8 cellular contexts compared by ENCODE assay signal in the genomic region with DNA sequence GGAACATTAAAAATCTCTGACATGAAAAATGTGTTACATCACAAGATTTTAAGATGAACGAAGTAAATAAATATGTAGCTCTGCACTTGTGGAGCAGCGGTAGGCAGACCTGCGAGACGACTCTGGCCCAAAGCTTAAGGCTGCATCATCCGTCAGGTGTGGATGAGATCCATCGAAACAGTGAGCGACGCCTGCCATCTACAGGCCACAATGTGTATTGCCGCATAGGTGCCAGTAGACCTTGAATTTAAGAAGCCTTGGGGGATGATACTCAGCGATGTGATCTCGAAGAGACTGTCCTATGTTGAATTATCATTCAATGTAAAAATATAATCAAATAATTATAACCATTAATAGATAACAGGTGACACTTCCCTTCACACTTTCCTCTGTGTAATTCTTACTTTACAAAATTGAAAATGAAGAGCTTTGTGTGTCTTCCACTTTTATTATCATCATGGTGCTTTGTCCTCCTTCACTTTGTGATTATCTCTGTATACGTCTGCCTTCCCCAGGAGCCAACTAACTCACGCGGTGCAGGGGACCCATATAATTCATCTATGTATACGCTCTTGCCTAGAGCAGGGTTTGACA.
DNase-seq lines count a peak whose midpoint lies in the region; ATAC-seq, FAIRE-seq and TF ChIP-seq lines count a peak whose summit lies in the region.

No MANE protein-coding gene starts in this region.

- no peak overlapping the region for H3K4me2 ChIP-seq in H1 (ENCODE audit: insufficient read depth in 1 of 2, low read depth in 2 of 2, low read length in 2 of 2)

- H2AK5ac ChIP-seq in H1 (ENCODE audit: low read depth, low read length), result no peak overlapping the region

- intact Hi-C loops in activated CD8-positive, alpha-beta T cell treated with anti-CD3 and anti-CD28 coated beads for 36 hours (cut with micrococcal nuclease), result loop anchor here (5.0 to 10.0 kb wide), 2 partner anchors 588 to 866 kb away; no protein-coding TSS in a partner anchor

- H3K79me2 ChIP-seq in H1 (ENCODE audit: control insufficient read depth in 1 of 2, insufficient read depth in 2 of 2, low read length in 2 of 2), result no peaks in the 10 kb centered on the region

- H3K23ac ChIP-seq in H1 (ENCODE audit: insufficient read length), result no peak overlapping the region

- peaks cover 11% of the 10 kb centered on the region for H3K27me3 Mint-ChIP-seq in activated CD8-positive, alpha-beta T cell treated with anti-CD3 and anti-CD28 coated beads for 36 hours

- H4K5ac ChIP-seq in H1 (ENCODE audit: insufficient read length, low read depth, low read length), result no peak overlapping the region

- no peak overlapping the region for H3K4ac ChIP-seq in H1 (replicated peaks; ENCODE audit: insufficient read length, low read depth, low read length)

- H4K91ac ChIP-seq in H1 (replicated peaks; ENCODE audit: insufficient read length, low read length), result no peak overlapping the region

- H3K9me3 ChIP-seq in H1 (ENCODE audit: insufficient read depth in 2 of 2, low read depth in 1 of 2, low read length in 1 of 2), result peaks cover 7 to 10% of the 10 kb centered on the region in 2 experiments; a peak in 3 of 4 replicates

- FAIRE-seq in H1 (lab: Jason Lieb, UNC), result peak; percentile 97

- H3K23me2 ChIP-seq in H1 (ENCODE audit: low read depth, low read length), result no peaks in the 10 kb centered on the region

- H2AFZ ChIP-seq in H1 (ENCODE audit: low read length), result no peak overlapping the region

- H3K27ac ChIP-seq in H1 (ENCODE audit: low read depth, low read length), result no peak overlapping the region

- 29% methylated on average over 15 of the region's 15 CpGs; no CpG with 5 or more reads in 1 of the 2 experiments for WGBS in H1 (ENCODE audit: extremely low coverage in 1 of 2, insufficient coverage in 1 of 2, insufficient read length in 1 of 2, insufficient replicate concordance in 2 of 2, low coverage in 1 of 2, low lambda C conversion rate in 2 of 2, missing lambda C conversion rate in 1 of 2), 2 experiments

- H3K4me3 Mint-ChIP-seq in activated CD8-positive, alpha-beta T cell treated with anti-CD3 and anti-CD28 coated beads for 36 hours, result no peak overlapping the region

- no peaks in the 10 kb centered on the region for H3K79me1 ChIP-seq in H1 (ENCODE audit: low read depth, low read length)

- peak; percentile 83 for DNase-seq in COLO668 (lab: John Stamatoyannopoulos, UW; ENCODE audit: unreplicated experiment)
- peak; percentile 83 for DNase-seq in NCI-H748 (lab: John Stamatoyannopoulos, UW; ENCODE audit: unreplicated experiment)
- DNase-seq in activated CD8-positive, alpha-beta T cell treated with anti-CD3 and anti-CD28 coated beads for 36 hours, result peak; percentile 86
- peak; percentile 87 to 93 for DNase-seq in H1 (ENCODE audit: low read depth in 1 of 2, low spot score in 2 of 2)
- DNase-seq in midbrain (lab: John Stamatoyannopoulos, UW), result peak; percentile 69
- DNase-seq in stimulated activated CD8-positive, alpha-beta memory T cell treated with anti-CD3 and anti-CD28 coated beads, Interleukin-4, amount 100 ng/mL, for 1 hour (ENCODE audit: low read depth in 2 of 2, low spot score in 1 of 2), result peak; percentile 10 to 20

- no peak overlapping the region for H3K4me3 ChIP-seq in H1 (ENCODE audit: extremely low read depth in 1 of 4, insufficient read depth in 2 of 4, low read depth in 3 of 4, low read length in 4 of 4)

- no peak overlapping the region for H2BK20ac ChIP-seq in H1 (ENCODE audit: low read length)

- CTCF ChIA-PET in activated CD8-positive, alpha-beta T cell treated with anti-CD3 and anti-CD28 coated beads for 36 hours (lab: Charles Lee), result interaction anchor here (0.6 to 2.4 kb wide), 14 partner anchors 9 to 1564 kb away, joined by 3 to 12 read pairs (median 4); no protein-coding TSS in a partner anchor
- CTCF ChIA-PET in H1 (lab: Charles Lee; ENCODE audit: partially characterized antibody), result interaction anchor here (0.5 to 4.9 kb wide), 39 partner anchors 10 to 1449 kb away, joined by 3 to 45 read pairs (median 3); no protein-coding TSS in a partner anchor

- H3K27me3 ChIP-seq in H1 (replicated peaks in 1 of 4; ENCODE audit: control insufficient read depth in 3 of 4, extremely low read depth in 1 of 4, insufficient read depth in 3 of 4, low read length in 3 of 4), result no peaks in the 10 kb centered on the region

- peak; percentile 99 for ATAC-seq in GM19455 (IDR thresholded peaks at IDR 0.05; ENCODE audit: unreplicated experiment)
- peak; percentile 93 for ATAC-seq in HG03469 (IDR thresholded peaks at IDR 0.05; ENCODE audit: unreplicated experiment)
- ATAC-seq in activated CD8-positive, alpha-beta T cell treated with anti-CD3 and anti-CD28 coated beads for 36 hours, result peak; percentile 77

- TF ChIP-seq EP300 in H1 (IDR thresholded peaks at IDR 0.05; ENCODE audit: borderline replicate concordance in 1 of 2, low read depth in 2 of 2, low read length in 2 of 2), result no peak

- no peak for TF ChIP-seq POLR2A in H1 (IDR thresholded peaks at IDR 0.05; ENCODE audit: control extremely low read depth in 1 of 2, low read depth in 2 of 2, low read length in 2 of 2)

- no peaks in the 10 kb centered on the region for H3K4me1 Mint-ChIP-seq in activated CD8-positive, alpha-beta T cell treated with anti-CD3 and anti-CD28 coated beads for 36 hours (ENCODE audit: low read depth)

- H3K56ac ChIP-seq in H1 (replicated peaks; ENCODE audit: insufficient read length, low read depth, low read length), result no peak overlapping the region

- H3K36me3 ChIP-seq in H1 (ENCODE audit: control insufficient read depth in 2 of 4, insufficient read depth in 4 of 4, low read length in 3 of 4), result no peaks in the 10 kb centered on the region

- H4K8ac ChIP-seq in H1 (ENCODE audit: extremely low read depth, insufficient read depth, low read length), result no peak overlapping the region

- H4K20me1 ChIP-seq in H1 (replicated peaks in 1 of 2; ENCODE audit: control insufficient read depth in 1 of 2, insufficient read depth in 2 of 2, low read length in 2 of 2), result no peaks in the 10 kb centered on the region

- H3K18ac ChIP-seq in H1 (ENCODE audit: extremely low read depth, low read length), result no peak overlapping the region

- no peak overlapping the region for H3K9ac ChIP-seq in H1 (replicated peaks in 1 of 4; ENCODE audit: extremely low read depth in 1 of 4, low read depth in 3 of 4, low read length in 3 of 4)

- H2BK120ac ChIP-seq in H1 (replicated peaks; ENCODE audit: low read depth, low read length), result no peak overlapping the region

- H2BK15ac ChIP-seq in H1 (ENCODE audit: low read length), result no peak overlapping the region

- no peak overlapping the region for H2BK5ac ChIP-seq in H1 (ENCODE audit: low read depth, low read length)

- peaks cover 2% of the 10 kb centered on the region for H3K9me3 Mint-ChIP-seq in activated CD8-positive, alpha-beta T cell treated with anti-CD3 and anti-CD28 coated beads for 36 hours

- TF ChIP-seq CTCF in activated CD8-positive, alpha-beta T cell treated with anti-CD3 and anti-CD28 coated beads for 36 hours (IDR thresholded peaks at IDR 0.05), result peak; percentile 77
- peak; percentile 79 to 96 (median 81) for TF ChIP-seq CTCF in H1 (IDR thresholded peaks at IDR 0.05; ENCODE audit: control extremely low read depth in 1 of 3, insufficient read depth in 1 of 3, low read depth in 1 of 3, low read length in 3 of 3)

- no peak overlapping the region for H3K27ac Mint-ChIP-seq in activated CD8-positive, alpha-beta T cell treated with anti-CD3 and anti-CD28 coated beads for 36 hours

- POLR2A ChIA-PET in activated CD8-positive, alpha-beta T cell treated with anti-CD3 and anti-CD28 coated beads for 36 hours (lab: Charles Lee), result no interaction called here
- POLR2A ChIA-PET in H1 (lab: Charles Lee; ENCODE audit: partially characterized antibody), result no interaction called here

- TF ChIP-seq RAD21 in H1 (IDR thresholded peaks at IDR 0.05 in 1 of 2, conservative IDR thresholded peaks at IDR 0.05 in 1 of 2; ENCODE audit: low read depth in 2 of 2, low read length in 2 of 2), result peak; percentile 99

- no peaks in the 10 kb centered on the region for H3K4me1 ChIP-seq in H1 (replicated peaks in 1 of 4; ENCODE audit: control insufficient read depth in 3 of 4, insufficient read depth in 4 of 4, low read length in 3 of 4)

- no peaks in the 10 kb centered on the region for H3K36me3 Mint-ChIP-seq in activated CD8-positive, alpha-beta T cell treated with anti-CD3 and anti-CD28 coated beads for 36 hours (ENCODE audit: low read depth)

- no peak overlapping the region for H3K14ac ChIP-seq in H1 (ENCODE audit: insufficient read length)

- no peak overlapping the region for H2BK12ac ChIP-seq in H1 (ENCODE audit: low read depth, low read length)

Comparison
In these comparisons a context has a peak if more than half of its experiments do, and no peak if none do; other contexts are left out.
1. DNase-seq: peak in every context shown above with its lines; median percentile 90 in H1; 86 in activated CD8-positive, alpha-beta T cell treated with anti-CD3 and anti-CD28 coated beads for 36 hours; 83 in COLO668; 83 in NCI-H748; 69 in midbrain; 15 in stimulated activated CD8-positive, alpha-beta memory T cell treated with anti-CD3 and anti-CD28 coated beads, Interleukin-4, amount 100 ng/mL, for 1 hour.